In genomic region chr9:125746017-125746773, GRCh38 we compare ENCODE assay signal across 1 cellular context.
TF ChIP-seq lines count a peak whose summit lies in the region.

No MANE protein-coding gene starts in this region.

TF ChIP-seq in HEK293, 187 proteins besides CTCF, POLR2A, EP300 and RAD21 (continued from another document):
- TF ChIP-seq ZNF26 (tag by site-specific recombination; IDR thresholded peaks at IDR 0.05), result no peak
- no peak for TF ChIP-seq ZNF677 (tag by site-specific recombination; IDR thresholded peaks at IDR 0.05)
- TF ChIP-seq ZNF335 (tag by site-specific recombination; conservative IDR thresholded peaks at IDR 0.05), result peak; percentile 76
- TF ChIP-seq ZNF16 (tag by site-specific recombination; IDR thresholded peaks at IDR 0.05; ENCODE audit: low read depth), result no peak
- TF ChIP-seq ZNF426 (tag by site-specific recombination; IDR thresholded peaks at IDR 0.05), result no peak
- TF ChIP-seq ZSCAN23 (tag by site-specific recombination; IDR thresholded peaks at IDR 0.05), result no peak
- TF ChIP-seq ZFP3 (tag by site-specific recombination; IDR thresholded peaks at IDR 0.05; ENCODE audit: low read depth), result no peak
- TF ChIP-seq ELK4 (IDR thresholded peaks at IDR 0.05; ENCODE audit: borderline replicate concordance, low read depth, low read length), result no peak
- no peak for TF ChIP-seq ZNF555 (tag by site-specific recombination; conservative IDR thresholded peaks at IDR 0.05)
- peak; percentile 88 for TF ChIP-seq SP3 (tag by site-specific recombination; IDR thresholded peaks at IDR 0.05)
- no peak for TF ChIP-seq ZNF302 (tag by site-specific recombination; IDR thresholded peaks at IDR 0.05; ENCODE audit: low read depth)
- TF ChIP-seq MEIS1 (CRISPR knock-in tag; IDR thresholded peaks at IDR 0.05; ENCODE audit: borderline replicate concordance), result no peak
- no peak for TF ChIP-seq ZNF10 (tag by site-specific recombination; IDR thresholded peaks at IDR 0.05)
- peak; percentile 86 for TF ChIP-seq ZSCAN30 (tag by site-specific recombination; IDR thresholded peaks at IDR 0.05)
- TF ChIP-seq SETDB1 (IDR thresholded peaks at IDR 0.05; ENCODE audit: insufficient read length, low read length), result peak; percentile 89
- peak; percentile 87; the same call in 1 of the 2 replicates for TF ChIP-seq ZNF580 (tag by site-specific recombination; IDR thresholded peaks at IDR 0.05)
- TF ChIP-seq ZNF112 (tag by site-specific recombination; IDR thresholded peaks at IDR 0.05), result no peak
- TF ChIP-seq ZNF707 (tag by site-specific recombination; IDR thresholded peaks at IDR 0.05), result no peak
- peak; percentile 36; the same call in 1 of the 2 replicates for TF ChIP-seq ZNF449 (tag by site-specific recombination; IDR thresholded peaks at IDR 0.05)
- TF ChIP-seq KLF7 (tag by site-specific recombination; IDR thresholded peaks at IDR 0.05; ENCODE audit: borderline replicate concordance), result peak; percentile 76; the same call in 1 of the 2 replicates
- no peak for TF ChIP-seq ZNF585B (tag by site-specific recombination; IDR thresholded peaks at IDR 0.05)
- TF ChIP-seq KLF1 (tag by site-specific recombination; IDR thresholded peaks at IDR 0.05), result peak; percentile 72
- TF ChIP-seq OVOL3 (tag by site-specific recombination; IDR thresholded peaks at IDR 0.05), result peak; percentile 66; the same call in 1 of the 2 replicates
- TF ChIP-seq ZBTB10 (tag by site-specific recombination; IDR thresholded peaks at IDR 0.05), result peak; percentile 81
- TF ChIP-seq GLIS1 (tag by site-specific recombination; IDR thresholded peaks at IDR 0.05), result peak; percentile 81
- 0 out of 2 replicates have a peak, but pooled peaks have one; percentile 24 for TF ChIP-seq ZNF837 (tag by site-specific recombination; IDR thresholded peaks at IDR 0.05)
- TF ChIP-seq MYNN (tag by site-specific recombination; IDR thresholded peaks at IDR 0.05; ENCODE audit: borderline replicate concordance), result no peak; the same call in 1 of the 2 replicates
- TF ChIP-seq HOXD13 (CRISPR knock-in tag; IDR thresholded peaks at IDR 0.05; ENCODE audit: borderline replicate concordance), result peak; percentile 60; the same call in 1 of the 2 replicates
- no peak for TF ChIP-seq ZBTB1 (tag by site-specific recombination; IDR thresholded peaks at IDR 0.05)
- peak; percentile 80 for TF ChIP-seq ZNF610 (tag by site-specific recombination; IDR thresholded peaks at IDR 0.05; ENCODE audit: borderline replicate concordance)
- TF ChIP-seq ZNF433 (tag by site-specific recombination; IDR thresholded peaks at IDR 0.05; ENCODE audit: low read depth), result no peak
- TF ChIP-seq ZNF391 (tag by site-specific recombination; IDR thresholded peaks at IDR 0.05; ENCODE audit: borderline replicate concordance, low read depth), result peak; percentile 90; the same call in 1 of the 2 replicates
- peak; percentile 66; the same call in 1 of the 2 replicates for TF ChIP-seq INSM2 (tag by site-specific recombination; IDR thresholded peaks at IDR 0.05)
- TF ChIP-seq ZNF366 (tag by site-specific recombination; conservative IDR thresholded peaks at IDR 0.05), result peak; percentile 42
- TF ChIP-seq GLI2 (tag by site-specific recombination; IDR thresholded peaks at IDR 0.05; ENCODE audit: borderline replicate concordance, low read depth), result no peak
- TF ChIP-seq ZSCAN5A (tag by site-specific recombination; IDR thresholded peaks at IDR 0.05), result 0 out of 2 replicates have a peak, but pooled peaks have one; percentile 69
- TF ChIP-seq ZNF692 (tag by site-specific recombination; IDR thresholded peaks at IDR 0.05), result peak; percentile 96
- no peak for TF ChIP-seq ZNF664 (tag by site-specific recombination; IDR thresholded peaks at IDR 0.05)
- TF ChIP-seq ZNF792 (tag by site-specific recombination; IDR thresholded peaks at IDR 0.05), result 0 out of 2 replicates have a peak, but pooled peaks have one; percentile 73
- TF ChIP-seq KLF17 (tag by site-specific recombination; IDR thresholded peaks at IDR 0.05), result peak; percentile 78; the same call in 1 of the 2 replicates
- TF ChIP-seq ZNF2 (tag by site-specific recombination; IDR thresholded peaks at IDR 0.05), result peak; percentile 98
- TF ChIP-seq REPIN1 (tag by site-specific recombination; IDR thresholded peaks at IDR 0.05; ENCODE audit: low read depth), result no peak
- no peak for TF ChIP-seq YY2 (tag by site-specific recombination; IDR thresholded peaks at IDR 0.05)
- TF ChIP-seq ZNF768 (tag by site-specific recombination; IDR thresholded peaks at IDR 0.05), result no peak; the same call in 1 of the 2 replicates
- peak; percentile 97 for TF ChIP-seq ZNF341 (tag by site-specific recombination; IDR thresholded peaks at IDR 0.05; ENCODE audit: low read depth)
- peak; percentile 90 for TF ChIP-seq ZNF600 (tag by site-specific recombination; IDR thresholded peaks at IDR 0.05)
- TF ChIP-seq ZNF549 (tag by site-specific recombination; IDR thresholded peaks at IDR 0.05), result no peak
- no peak for TF ChIP-seq ZNF221 (tag by site-specific recombination; IDR thresholded peaks at IDR 0.05; ENCODE audit: borderline replicate concordance)
- TF ChIP-seq ZNF777 (tag by site-specific recombination; IDR thresholded peaks at IDR 0.05; ENCODE audit: borderline replicate concordance), result no peak
- TF ChIP-seq PRDM10 (tag by site-specific recombination; IDR thresholded peaks at IDR 0.05), result peak; percentile 92
